9 cellular contexts compared by ENCODE assay signal in the genomic region with DNA sequence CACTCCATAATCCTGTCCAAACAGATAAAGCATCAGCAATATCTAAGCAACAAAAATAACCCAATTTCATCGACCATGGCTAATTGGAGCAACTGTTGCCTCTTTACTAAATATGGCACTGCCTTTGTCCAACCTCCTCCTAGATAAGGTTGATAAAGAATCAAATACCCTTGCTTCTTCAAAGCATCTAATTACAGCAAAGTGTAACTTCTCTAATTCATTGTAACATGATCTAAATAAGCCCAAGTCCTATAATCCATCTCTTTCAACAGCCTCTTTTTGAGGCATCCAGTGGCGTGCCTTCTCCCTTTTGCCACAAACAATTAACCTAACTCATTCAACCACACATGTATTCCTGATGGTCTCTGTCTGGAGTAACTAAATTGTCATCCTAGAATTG.
"Had no signal": no experiment of that assay in that cellular context is flagged by ENCODE, and none has a peak within 500 bp of the region (broad histone marks: within the 10 kb centered on the region; RNA-seq: fewer than 3 reads in every experiment).

No MANE protein-coding gene starts in this region.

- H3K36me3 ChIP-seq: gastroesophageal sphincter had no signal

- H3K27me3 ChIP-seq: gastroesophageal sphincter had no signal

- DNase-seq: activated CD4-positive, CD25-positive, alpha-beta regulatory T cell; amniotic stem cell; dermis blood vessel endothelial cell; kidney; nephron progenitor cell; stimulated activated CD4-positive, alpha-beta T cell treated with anti-CD3 and anti-CD28 coated beads, Interleukin-12 subunit alpha, Interleukin-12 subunit beta, amount 100 ng/mL, for 4 hours; stimulated activated naive CD4-positive, alpha-beta T cell treated with Interleukin-2 at 50 U/mL for 16 hours; trophoblast cell had no signal

- H3K4me1 ChIP-seq: gastroesophageal sphincter had no signal

- H3K27ac ChIP-seq: gastroesophageal sphincter had no signal

- ATAC-seq: gastroesophageal sphincter had no signal

- H3K4me3 ChIP-seq: gastroesophageal sphincter had no signal
